ENCODE assay signal across 27 cellular contexts in the genomic region with DNA sequence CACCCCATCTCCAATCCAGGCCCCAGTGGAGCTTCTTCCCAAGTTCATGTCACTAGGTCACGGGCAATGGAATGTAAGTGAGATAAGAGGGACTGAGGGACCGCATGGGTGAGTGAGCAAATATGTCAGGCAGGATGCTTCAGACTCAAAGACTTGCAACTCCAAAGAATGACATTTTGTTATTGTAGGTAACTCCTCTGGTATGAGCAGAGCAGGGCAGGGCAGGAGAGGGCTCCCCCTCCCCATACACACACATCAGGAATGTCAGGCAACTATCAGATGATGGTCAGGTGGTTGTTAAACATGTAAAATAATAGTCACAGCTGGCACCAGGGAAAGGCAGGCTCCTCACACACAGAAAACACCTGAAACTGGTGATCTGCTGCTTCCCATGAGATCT. TPM values are rescaled to one million over a fixed set of nuclear protein-coding genes. Genes with fewer than 3 reads are reported as not detected.
DNase-seq lines count a peak whose midpoint lies in the region; ATAC-seq, FAIRE-seq and TF ChIP-seq lines count a peak whose summit lies in the region.
"Had no signal": no experiment of that assay in that cellular context is flagged by ENCODE, and none has a peak within 500 bp of the region (broad histone marks: within the 10 kb centered on the region; RNA-seq: fewer than 3 reads in every experiment).

No MANE protein-coding gene starts in this region.

- CTCF ChIA-PET in HepG2 (lab: Yijun Ruan, JAX; ENCODE audit: low intra/inter-chr PET ratio, low total read pairs): no interaction called here
- CTCF ChIA-PET in PC-9 (lab: Charles Lee): no interaction called here

- H2AFZ ChIP-seq in HepG2 (ENCODE audit: low read length) (no peak overlapping the region), PC-9 (no peak overlapping the region), hepatocyte (no peak overlapping the region)

- intact Hi-C loops in HepG2 (cut with micrococcal nuclease; ENCODE audit: unreplicated experiment): no loop called here
- intact Hi-C loops in right lobe of liver (cut with DNase I): no loop called here
- intact Hi-C loops in PC-9 (cut with micrococcal nuclease; ENCODE audit: unreplicated experiment): no loop called here

- ATAC-seq in HepG2 (no peak), right lobe of liver (no peak)
- ATAC-seq: activated T-helper 17 cell treated with anti-CD3 and anti-CD28 coated beads, Interleukin-2, amount 50 U/mL, for 72 hours; HCT116; left cardiac atrium; naive thymus-derived CD8-positive, alpha-beta T cell; SK-N-SH treated with all-trans-retinoic acid at 6 μM for 48 hours; stimulated activated naive CD8-positive, alpha-beta T cell treated with anti-CD3 and anti-CD28 coated beads, Interleukin-15, Interleukin-2, amounts not matched to agents 100 U/mL and 50 U/mL, for 24 hours had no signal

- TF ChIP-seq POLR2A in HepG2 (IDR thresholded peaks at IDR 0.05; ENCODE audit: insufficient read depth in 1 of 2, low read depth in 2 of 2, low read length in 2 of 2) (no peak), right lobe of liver (IDR thresholded peaks at IDR 0.05) (no peak)

- H3K4me2 ChIP-seq in HepG2 (ENCODE audit: low read depth, low read length): no peak overlapping the region
- no peak overlapping the region for H3K4me2 ChIP-seq in PC-9
- no peak overlapping the region for H3K4me2 ChIP-seq in hepatocyte

- H3K4me1 ChIP-seq in HepG2 (ENCODE audit: insufficient read depth, low read length): no peaks in the 10 kb centered on the region
- H3K4me1 ChIP-seq in right lobe of liver: no peaks in the 10 kb centered on the region
- no peaks in the 10 kb centered on the region for H3K4me1 ChIP-seq in PC-9 (replicated peaks; ENCODE audit: insufficient read depth)
- no peaks in the 10 kb centered on the region for H3K4me1 ChIP-seq in hepatocyte (ENCODE audit: insufficient read depth)
- H3K4me1 ChIP-seq: tibial artery had no signal

- TF ChIP-seq CTCF in HepG2 (CRISPR knock-in tag; IDR thresholded peaks at IDR 0.05) (no peak), right lobe of liver (IDR thresholded peaks at IDR 0.05) (no peak), PC-9 (conservative IDR thresholded peaks at IDR 0.05) (no peak), hepatocyte (IDR thresholded peaks at IDR 0.05; ENCODE audit: poor library complexity) (no peak)

- TF ChIP-seq RAD21 in HepG2 (CRISPR knock-in tag; IDR thresholded peaks at IDR 0.05): no peak

- POLR2A ChIA-PET in HepG2 (lab: Yijun Ruan, JAX) (no interaction called here), PC-9 (lab: Charles Lee; ENCODE audit: unreplicated experiment) (no interaction called here)

- no peaks in the 10 kb centered on the region for H3K9me2 ChIP-seq in PC-9 (ENCODE audit: insufficient read depth)
- H3K9me2 ChIP-seq in hepatocyte (replicated peaks; ENCODE audit: insufficient read depth): no peaks in the 10 kb centered on the region

- H3K9me3 ChIP-seq in HepG2 (ENCODE audit: low read length) (peaks cover 49% of the 10 kb centered on the region), right lobe of liver (peaks cover 0 to under 1% (median 0%) of the 10 kb centered on the region in 4 donors), PC-9 (ENCODE audit: insufficient read depth, low read depth) (peaks cover 15% of the 10 kb centered on the region), hepatocyte (ENCODE audit: low read depth) (no peaks in the 10 kb centered on the region)

- H3K36me3 ChIP-seq in HepG2 (replicated peaks in 1 of 2; ENCODE audit: control insufficient read depth in 1 of 2, insufficient read depth in 2 of 2, low read length in 2 of 2): no peaks in the 10 kb centered on the region
- H3K36me3 ChIP-seq in right lobe of liver: no peaks in the 10 kb centered on the region
- no peaks in the 10 kb centered on the region for H3K36me3 ChIP-seq in PC-9 (ENCODE audit: low read depth)
- no peaks in the 10 kb centered on the region for H3K36me3 ChIP-seq in hepatocyte (replicated peaks; ENCODE audit: insufficient read depth, low read depth)
- H3K36me3 ChIP-seq: right atrium auricular region, tibial artery had no signal

- TF ChIP-seq EP300 in HepG2 (IDR thresholded peaks at IDR 0.05; ENCODE audit: low read depth in 2 of 2, low read length in 2 of 2) (no peak), HepG2 (CRISPR knock-in tag; IDR thresholded peaks at IDR 0.05; ENCODE audit: borderline replicate concordance) (no peak)

- BruUV-seq in HepG2 (replicated peaks; lab: Mats Ljungman, UMichigan): no TSS peak
- no TSS peak for BruUV-seq in PC-9 (replicated peaks; lab: Mats Ljungman, UMichigan)

- H3K9ac ChIP-seq in HepG2 (ENCODE audit: insufficient read depth, low read depth, low read length): no peak overlapping the region

- DNase-seq in HepG2 (ENCODE audit: low spot score): peak; percentile 19
- DNase-seq in right lobe of liver: no peak
- DNase-seq in PC-9: peak; percentile 36 to 44
- DNase-seq in hepatocyte (ENCODE audit: low spot score): no peak
- no peak for DNase-seq in NCI-H187 (lab: John Stamatoyannopoulos, UW)
- DNase-seq in NK-92 (lab: John Stamatoyannopoulos, UW; ENCODE audit: unreplicated experiment): no peak
- no peak for DNase-seq in DMS153 (lab: John Stamatoyannopoulos, UW)
- DNase-seq in NCI-H1092 (lab: John Stamatoyannopoulos, UW): no peak
- DNase-seq: ACHN; activated CD8-positive, alpha-beta memory T cell treated with anti-CD3 and anti-CD28 coated beads, Interleukin-2, amount 50 U/mL, for 4 hours; activated naive CD8-positive, alpha-beta T cell treated with anti-CD3 and anti-CD28 coated beads, Interleukin-2, amount 10 ng/mL, durations not matched to agents 7 days and 5 days; C1 segment of cervical spinal cord; naive thymus-derived CD8-positive, alpha-beta T cell; NCI-H1105 treated with DMSO at 0.1 percent for 48 hours; NCI-H510A treated with DMSO at 0.1 percent for 48 hours; stimulated activated CD4-positive, alpha-beta T cell treated with anti-CD3 and anti-CD28 coated beads, Interleukin-4, amount 100 ng/mL, for 24 hours; stimulated activated naive CD8-positive, alpha-beta T cell treated with anti-CD3 and anti-CD28 coated beads, Interleukin-15, Interleukin-2, amounts not matched to agents 100 U/mL and 50 U/mL, for 24 hours; tibial artery had no signal

- no peak overlapping the region for H3K27ac ChIP-seq in HepG2 (ENCODE audit: extremely low read length, insufficient read depth, low read length)
- H3K27ac ChIP-seq in right lobe of liver: no peak overlapping the region
- no peak overlapping the region for H3K27ac ChIP-seq in PC-9
- H3K27ac ChIP-seq in hepatocyte: peak overlapping the region; percentile 64
- H3K27ac ChIP-seq: right atrium auricular region, tibial artery had no signal

- H3F3A ChIP-seq in PC-9 (ENCODE audit: insufficient read depth, low read depth): no peaks in the 10 kb centered on the region

- no peak for FAIRE-seq in HepG2 (lab: Jason Lieb, UNC)

- H3K27me3 ChIP-seq in HepG2 (ENCODE audit: control insufficient read depth in 1 of 2, insufficient read depth in 2 of 2, low read length in 2 of 2) (no peaks in the 10 kb centered on the region), right lobe of liver (no peaks in the 10 kb centered on the region), PC-9 (ENCODE audit: insufficient read depth, low read depth) (no peaks in the 10 kb centered on the region; the same call in 1 of the 2 replicates), hepatocyte (no peaks in the 10 kb centered on the region)
- H3K27me3 ChIP-seq: right atrium auricular region, tibial artery had no signal

- in situ Hi-C loops in HepG2 (cut with HindIII; ENCODE audit: extremely low pct_ligation_motif_present, low pct_unique_long_range_greater_than_20kb): no loop called here

- 0% methylated on average over 2 of the region's 2 CpGs for WGBS in HepG2 (ENCODE audit: low lambda C conversion rate)
- WGBS in right lobe of liver (ENCODE audit: insufficient coverage, low coverage, low lambda C conversion rate, missing lambda C conversion rate): 32% methylated on average over 2 of the region's 2 CpGs
- WGBS in hepatocyte (ENCODE audit: low lambda C conversion rate, missing lambda C conversion rate): 14% methylated on average over 2 of the region's 2 CpGs

- H3K4me3 ChIP-seq in HepG2 (replicated peaks in 1 of 3; ENCODE audit: insufficient read depth in 1 of 3, low read depth in 2 of 3, low read length in 3 of 3) (no peak overlapping the region), right lobe of liver (no peak overlapping the region), PC-9 (no peak overlapping the region), hepatocyte (no peak overlapping the region)
- H3K4me3 ChIP-seq: right atrium auricular region, tibial artery had no signal

- H3K79me2 ChIP-seq in HepG2 (ENCODE audit: insufficient read depth, low read length) (no peaks in the 10 kb centered on the region), PC-9 (ENCODE audit: low read depth) (no peaks in the 10 kb centered on the region), hepatocyte (no peaks in the 10 kb centered on the region)

- H4K20me1 ChIP-seq in HepG2 (ENCODE audit: insufficient read depth, low read length) (no peaks in the 10 kb centered on the region), PC-9 (ENCODE audit: insufficient read depth) (no peaks in the 10 kb centered on the region), hepatocyte (ENCODE audit: insufficient read depth, poor library complexity, severe bottlenecking) (no peaks in the 10 kb centered on the region)

RNA-seq across cellular contexts. Expression of a gene that starts 10.6 kb away (rescaled TPM):
- total RNA-seq in HepG2 (2016; rRNA removed; fragmentation: Illumina TruSeq; extraction: Trizol) (not detected in 2 replicates), right lobe of liver (not detected), PC-9 (2021) (0.28 TPM in 1 of 2 replicates, not detected in the other), hepatocyte (2.5 and 4.5 TPM in 2 replicates)
- not detected in 2 replicates for total RNA-seq in HepG2 (2016; cell fraction: cytosol; rRNA removed; fragmentation: Illumina TruSeq; extraction: Trizol; ENCODE audit: low read depth)
- not detected in 2 replicates for total RNA-seq in HepG2 (2016; cell fraction: insoluble cytoplasmic fraction; rRNA removed; fragmentation: Illumina TruSeq; extraction: Trizol)
- total RNA-seq in HepG2 (2016; cell fraction: membrane; rRNA removed; fragmentation: Illumina TruSeq; extraction: Trizol): not detected in 2 replicates
- not detected in 2 replicates for total RNA-seq in HepG2 (2016; cell fraction: nucleus; rRNA removed; fragmentation: Illumina TruSeq; extraction: Trizol)
- polyA plus RNA-seq in HepG2 (2011; rRNA removed) (0.03 TPM in 1 of 2 replicates, not detected in the other), hepatocyte (2.5 and 4.1 TPM in 2 replicates)
- polyA plus RNA-seq in HepG2 (2011; cell fraction: cytosol; rRNA removed): 0.04 TPM in 1 of 2 replicates, not detected in the other
- not detected in 2 replicates for polyA plus RNA-seq in HepG2 (2011; cell fraction: nucleus; rRNA removed)
- polyA plus RNA-seq in HepG2 (2012): not detected in 2 replicates
- not detected in 2 replicates for polyA plus RNA-seq in HepG2 (2016; cell fraction: cytosol; fragmentation: Illumina TruSeq; extraction: Trizol; ENCODE audit: low read depth)
- polyA plus RNA-seq in HepG2 (2016; cell fraction: insoluble cytoplasmic fraction; fragmentation: Illumina TruSeq; extraction: Trizol; ENCODE audit: low read depth): not detected in 2 replicates
- polyA plus RNA-seq in HepG2 (2016; cell fraction: membrane; fragmentation: Illumina TruSeq; extraction: Trizol; ENCODE audit: low read depth): not detected in 2 replicates
- polyA plus RNA-seq in HepG2 (2016; cell fraction: nucleus; fragmentation: Illumina TruSeq; extraction: Trizol; ENCODE audit: insufficient read depth, low read depth): not detected in 2 replicates
- 0.09 TPM in 1 of 2 replicates, not detected in the other for polyA minus RNA-seq in HepG2 (2011; rRNA and poly(A)+ RNA removed; ENCODE audit: low replicate concordance)
- not detected in 2 replicates for polyA minus RNA-seq in HepG2 (2011; cell fraction: cytosol; rRNA and poly(A)+ RNA removed)
- polyA minus RNA-seq in HepG2 (2011; cell fraction: nucleus; rRNA and poly(A)+ RNA removed): not detected in 2 replicates
- total RNA-seq: activated naive CD8-positive, alpha-beta T cell treated with anti-CD3 and anti-CD28 coated beads, Interleukin-2, amount 10 ng/mL, durations not matched to agents 7 days and 5 days; activated T-helper 17 cell treated with anti-CD3 and anti-CD28 coated beads, Interleukin-2, amount 50 U/mL, for 72 hours; fibroblast of lung; left cardiac atrium; mesenteric fat pad; naive thymus-derived CD8-positive, alpha-beta T cell; osteocyte; right atrium auricular region; T-helper 2 cell treated with Interferon-gamma antibody and Interleukin-4, amounts not matched to agents 100 ng/mL and 5 ng/mL, for 36 hours had no signal
- polyA plus RNA-seq: fibroblast of lung; naive thymus-derived CD8-positive, alpha-beta T cell had no signal

RNA-seq across cellular contexts. Expression of a gene that starts 41.4 kb away (rescaled TPM):
- total RNA-seq in HepG2 (2016; rRNA removed; fragmentation: Illumina TruSeq; extraction: Trizol): not detected in 2 replicates
- total RNA-seq in HepG2 (2016; cell fraction: cytosol; rRNA removed; fragmentation: Illumina TruSeq; extraction: Trizol; ENCODE audit: low read depth): not detected in 2 replicates
- not detected in 2 replicates for total RNA-seq in HepG2 (2016; cell fraction: insoluble cytoplasmic fraction; rRNA removed; fragmentation: Illumina TruSeq; extraction: Trizol)
- not detected in 2 replicates for total RNA-seq in HepG2 (2016; cell fraction: membrane; rRNA removed; fragmentation: Illumina TruSeq; extraction: Trizol)
- not detected in 2 replicates for total RNA-seq in HepG2 (2016; cell fraction: nucleus; rRNA removed; fragmentation: Illumina TruSeq; extraction: Trizol)
- not detected in 2 replicates for polyA plus RNA-seq in HepG2 (2011; rRNA removed)
- polyA plus RNA-seq in HepG2 (2011; cell fraction: cytosol; rRNA removed): not detected in 2 replicates
- polyA plus RNA-seq in HepG2 (2011; cell fraction: nucleus; rRNA removed): not detected in 2 replicates
- polyA plus RNA-seq in HepG2 (2012): not detected in 2 replicates
- not detected in 2 replicates for polyA plus RNA-seq in HepG2 (2016; cell fraction: cytosol; fragmentation: Illumina TruSeq; extraction: Trizol; ENCODE audit: low read depth)
- not detected in 2 replicates for polyA plus RNA-seq in HepG2 (2016; cell fraction: insoluble cytoplasmic fraction; fragmentation: Illumina TruSeq; extraction: Trizol; ENCODE audit: low read depth)
- polyA plus RNA-seq in HepG2 (2016; cell fraction: membrane; fragmentation: Illumina TruSeq; extraction: Trizol; ENCODE audit: low read depth): not detected in 2 replicates
- not detected in 2 replicates for polyA plus RNA-seq in HepG2 (2016; cell fraction: nucleus; fragmentation: Illumina TruSeq; extraction: Trizol; ENCODE audit: insufficient read depth, low read depth)
- polyA minus RNA-seq in HepG2 (2011; rRNA and poly(A)+ RNA removed; ENCODE audit: low replicate concordance): not detected in 2 replicates
- polyA minus RNA-seq in HepG2 (2011; cell fraction: cytosol; rRNA and poly(A)+ RNA removed): not detected in 2 replicates
- polyA minus RNA-seq in HepG2 (2011; cell fraction: nucleus; rRNA and poly(A)+ RNA removed): not detected in 2 replicates
- total RNA-seq in right lobe of liver: not detected
- total RNA-seq in PC-9 (2021): not detected in 2 replicates
- total RNA-seq in hepatocyte: 0.36 TPM in 1 of 2 replicates, not detected in the other
- 0.19 and 0.62 TPM in 2 replicates for polyA plus RNA-seq in hepatocyte
- total RNA-seq: activated naive CD8-positive, alpha-beta T cell treated with anti-CD3 and anti-CD28 coated beads, Interleukin-2, amount 10 ng/mL, durations not matched to agents 7 days and 5 days; fibroblast of lung; left cardiac atrium; mesenteric fat pad; naive thymus-derived CD8-positive, alpha-beta T cell; osteocyte; right atrium auricular region; T-helper 2 cell treated with Interferon-gamma antibody and Interleukin-4, amounts not matched to agents 100 ng/mL and 5 ng/mL, for 36 hours had no signal
- polyA plus RNA-seq: naive thymus-derived CD8-positive, alpha-beta T cell had no signal

RNA-seq across cellular contexts. Expression of a gene that starts 48.1 kb away (rescaled TPM):
- total RNA-seq in HepG2 (2016; rRNA removed; fragmentation: Illumina TruSeq; extraction: Trizol) (12.1 and 14.5 TPM in 2 replicates), right lobe of liver (10 to 100 TPM in 5 of 6 experiments, 1 to 10 TPM in 1; 6.6 to 18.9 (median 13.9) TPM), PC-9 (2021) (25.1 and 27.4 TPM in 2 replicates), hepatocyte (52.5 and 53.1 TPM in 2 replicates)
- 1.8 and 1.9 TPM in 2 replicates for total RNA-seq in HepG2 (2016; cell fraction: cytosol; rRNA removed; fragmentation: Illumina TruSeq; extraction: Trizol; ENCODE audit: low read depth)
- 13.3 and 13.9 TPM in 2 replicates for total RNA-seq in HepG2 (2016; cell fraction: insoluble cytoplasmic fraction; rRNA removed; fragmentation: Illumina TruSeq; extraction: Trizol)
- 4.6 and 4.7 TPM in 2 replicates for total RNA-seq in HepG2 (2016; cell fraction: membrane; rRNA removed; fragmentation: Illumina TruSeq; extraction: Trizol)
- total RNA-seq in HepG2 (2016; cell fraction: nucleus; rRNA removed; fragmentation: Illumina TruSeq; extraction: Trizol): 12.9 and 16.9 TPM in 2 replicates
- polyA plus RNA-seq in HepG2 (2011; rRNA removed) (8.1 and 8.4 TPM in 2 replicates), hepatocyte (23.5 and 28.0 TPM in 2 replicates)
- polyA plus RNA-seq in HepG2 (2011; cell fraction: cytosol; rRNA removed): 4.1 and 5.1 TPM in 2 replicates
- polyA plus RNA-seq in HepG2 (2011; cell fraction: nucleus; rRNA removed): 26.0 and 27.3 TPM in 2 replicates
- polyA plus RNA-seq in HepG2 (2012): 8.0 and 9.4 TPM in 2 replicates
- 0.28 and 0.32 TPM in 2 replicates for polyA plus RNA-seq in HepG2 (2016; cell fraction: cytosol; fragmentation: Illumina TruSeq; extraction: Trizol; ENCODE audit: low read depth)
- 6.5 TPM in 2 replicates for polyA plus RNA-seq in HepG2 (2016; cell fraction: insoluble cytoplasmic fraction; fragmentation: Illumina TruSeq; extraction: Trizol; ENCODE audit: low read depth)
- polyA plus RNA-seq in HepG2 (2016; cell fraction: membrane; fragmentation: Illumina TruSeq; extraction: Trizol; ENCODE audit: low read depth): 0.78 and 1.0 TPM in 2 replicates
- polyA plus RNA-seq in HepG2 (2016; cell fraction: nucleus; fragmentation: Illumina TruSeq; extraction: Trizol; ENCODE audit: insufficient read depth, low read depth): 19.2 and 24.1 TPM in 2 replicates
- 11.3 and 19.4 TPM in 2 replicates for polyA minus RNA-seq in HepG2 (2011; rRNA and poly(A)+ RNA removed; ENCODE audit: low replicate concordance)
- 7.6 and 9.4 TPM in 2 replicates for polyA minus RNA-seq in HepG2 (2011; cell fraction: cytosol; rRNA and poly(A)+ RNA removed)
- 30.6 and 42.0 TPM in 2 replicates for polyA minus RNA-seq in HepG2 (2011; cell fraction: nucleus; rRNA and poly(A)+ RNA removed)

Comparison
In these comparisons a context has a peak if more than half of its experiments do, and no peak if none do; other contexts are left out.
1. DNase-seq: peak in HepG2 (single experiment) and PC-9 (2 of 2); none in right lobe of liver (0 of 3), hepatocyte (single experiment), NCI-H187 (0 of 2), NK-92 (single experiment), DMS153 (single experiment) and NCI-H1092 (single experiment).